Comparison of ENCODE assay signal across 18 cellular contexts in genomic region chr2:191983186-191983585, GRCh38.
"Had no signal": no experiment of that assay in that cellular context is flagged by ENCODE, and none has a peak within 500 bp of the region (broad histone marks: within the 10 kb centered on the region; RNA-seq: fewer than 3 reads in every experiment).

No MANE protein-coding gene starts in this region.

- H3K27ac ChIP-seq: ascending aorta, heart left ventricle, left lung, prostate gland, right lobe of liver, upper lobe of left lung, WERI-Rb-1 had no signal

- H3K36me3 Mint-ChIP-seq: natural killer cell treated with Interleukin-12 subunit alpha and Interleukin-12 subunit beta and Interleukin-15 and Interleukin-18, amount 100 ng/mL, for 72 hours; stimulated activated naive B cell treated with anti-CD40 and anti-IgM and Interleukin-4, amounts not matched to agents 10 μg/mL and 1 μg/mL and 100 μg/mL, for 72 hours had no signal

- H3K9me3 Mint-ChIP-seq: activated naive CD8-positive, alpha-beta T cell treated with anti-CD3 and anti-CD28 coated beads, Interleukin-2, amount 50 U/mL, for 24 hours; activated T-helper 1 cell treated with anti-CD3 and anti-CD28 coated beads, Interleukin-12 subunit alpha, Interleukin-12 subunit beta, Interleukin-2, Interleukin-4 antibody, amounts not matched to agents 30 ng/mL and 10 ng/mL and 1 ng/mL, durations not matched to agents 14 hours and 24 hours and 36 hours; natural killer cell treated with Interleukin-12 subunit alpha and Interleukin-12 subunit beta and Interleukin-15 and Interleukin-18, amount 100 ng/mL, for 72 hours; stimulated activated naive B cell treated with anti-CD40 and anti-IgM and Interleukin-4, amounts not matched to agents 10 μg/mL and 1 μg/mL and 100 μg/mL, for 72 hours had no signal

- H3K4me3 Mint-ChIP-seq: activated CD8-positive, alpha-beta T cell treated with anti-CD3 and anti-CD28 coated beads, Interleukin-2, amount 10 ng/mL, durations not matched to agents 7 days and 5 days; activated naive CD8-positive, alpha-beta T cell treated with anti-CD3 and anti-CD28 coated beads, Interleukin-2, amount 50 U/mL, for 24 hours; activated T-helper 1 cell treated with anti-CD3 and anti-CD28 coated beads, Interleukin-12 subunit alpha, Interleukin-12 subunit beta, Interleukin-2, Interleukin-4 antibody, amounts not matched to agents 30 ng/mL and 10 ng/mL and 1 ng/mL, durations not matched to agents 14 hours and 24 hours and 36 hours; natural killer cell treated with Interleukin-12 subunit alpha and Interleukin-12 subunit beta and Interleukin-15 and Interleukin-18, amount 100 ng/mL, for 72 hours; stimulated activated naive B cell treated with anti-CD40 and anti-IgM and Interleukin-4, amounts not matched to agents 10 μg/mL and 1 μg/mL and 100 μg/mL, for 72 hours had no signal

- H3K27me3 Mint-ChIP-seq: stimulated activated naive B cell treated with anti-CD40 and anti-IgM and Interleukin-4, amounts not matched to agents 10 μg/mL and 1 μg/mL and 100 μg/mL, for 72 hours had no signal

- ATAC-seq: activated CD8-positive, alpha-beta T cell treated with anti-CD3 and anti-CD28 coated beads, Interleukin-2, amount 10 ng/mL, durations not matched to agents 7 days and 5 days; activated naive CD8-positive, alpha-beta T cell treated with anti-CD3 and anti-CD28 coated beads, Interleukin-2, amount 50 U/mL, for 24 hours; heart left ventricle; left lung; natural killer cell treated with Interleukin-12 subunit alpha and Interleukin-12 subunit beta and Interleukin-15 and Interleukin-18, amount 100 ng/mL, for 72 hours; right lobe of liver; stimulated activated naive B cell treated with anti-CD40 and anti-IgM and Interleukin-4, amounts not matched to agents 10 μg/mL and 1 μg/mL and 100 μg/mL, for 72 hours had no signal

- H3K27ac Mint-ChIP-seq: activated CD8-positive, alpha-beta T cell treated with anti-CD3 and anti-CD28 coated beads, Interleukin-2, amount 10 ng/mL, durations not matched to agents 7 days and 5 days; activated naive CD8-positive, alpha-beta T cell treated with anti-CD3 and anti-CD28 coated beads, Interleukin-2, amount 50 U/mL, for 24 hours; activated T-helper 1 cell treated with anti-CD3 and anti-CD28 coated beads, Interleukin-12 subunit alpha, Interleukin-12 subunit beta, Interleukin-2, Interleukin-4 antibody, amounts not matched to agents 30 ng/mL and 10 ng/mL and 1 ng/mL, durations not matched to agents 14 hours and 24 hours and 36 hours; natural killer cell treated with Interleukin-12 subunit alpha and Interleukin-12 subunit beta and Interleukin-15 and Interleukin-18, amount 100 ng/mL, for 72 hours; stimulated activated naive B cell treated with anti-CD40 and anti-IgM and Interleukin-4, amounts not matched to agents 10 μg/mL and 1 μg/mL and 100 μg/mL, for 72 hours had no signal

- DNase-seq: activated CD4-positive, alpha-beta T cell treated with anti-CD3 and anti-CD28 coated beads for 4 hours; activated CD8-positive, alpha-beta memory T cell treated with anti-CD3 and anti-CD28 coated beads, Interleukin-2, amount 50 U/mL, for 48 hours; activated CD8-positive, alpha-beta T cell treated with anti-CD3 and anti-CD28 coated beads, Interleukin-2, amount 10 ng/mL, durations not matched to agents 7 days and 5 days; activated naive CD4-positive, alpha-beta T cell; activated naive CD8-positive, alpha-beta T cell treated with anti-CD3 and anti-CD28 coated beads, Interleukin-2, amount 50 U/mL, for 24 hours; foreskin melanocyte; heart left ventricle; left lung; occipital lobe; right lobe of liver; stimulated activated CD4-positive, alpha-beta T cell treated with anti-CD3 and anti-CD28 coated beads, Interleukin-2, amount 100 ng/mL, for 24 hours; stimulated activated naive B cell treated with anti-CD40 and anti-IgM and Interleukin-4, amounts not matched to agents 10 μg/mL and 1 μg/mL and 100 μg/mL, for 72 hours; upper lobe of left lung; WERI-Rb-1 had no signal

- H3K27me3 ChIP-seq: ascending aorta, heart left ventricle, left lung, right lobe of liver, upper lobe of left lung had no signal

- H3K4me1 Mint-ChIP-seq: activated naive CD8-positive, alpha-beta T cell treated with anti-CD3 and anti-CD28 coated beads, Interleukin-2, amount 50 U/mL, for 24 hours; stimulated activated naive B cell treated with anti-CD40 and anti-IgM and Interleukin-4, amounts not matched to agents 10 μg/mL and 1 μg/mL and 100 μg/mL, for 72 hours had no signal

- H3K9me3 ChIP-seq: ascending aorta, heart left ventricle, left lung, prostate gland, right lobe of liver, upper lobe of left lung had no signal

- H3K4me3 ChIP-seq: ascending aorta, heart left ventricle, left lung, prostate gland, right lobe of liver, upper lobe of left lung had no signal

- H3K36me3 ChIP-seq: ascending aorta, heart left ventricle, left lung, prostate gland, right lobe of liver, upper lobe of left lung, WERI-Rb-1 had no signal

- H3K4me1 ChIP-seq: ascending aorta, left lung, prostate gland, right lobe of liver had no signal
